In the genomic region with DNA sequence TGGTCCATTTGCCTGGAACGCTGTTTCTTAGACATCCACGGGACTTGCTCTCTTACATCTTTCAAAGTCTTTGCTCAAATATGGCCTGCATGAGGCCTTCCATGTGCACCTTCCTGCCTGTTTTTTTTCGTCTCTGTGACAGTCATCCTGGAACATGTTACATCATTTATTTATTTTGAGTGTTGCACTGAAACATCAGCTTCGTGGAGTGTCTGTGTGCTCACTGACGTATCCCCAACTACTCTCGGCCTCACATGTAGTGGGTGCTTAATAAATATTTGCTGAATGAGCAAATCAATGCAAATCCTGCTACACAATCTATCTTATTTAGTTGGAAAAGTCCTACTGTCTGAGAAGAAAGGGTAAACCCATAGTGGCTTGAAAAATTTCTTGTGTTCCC, we compare ENCODE assay signal across 22 cellular contexts.
"Had no signal": no experiment of that assay in that cellular context is flagged by ENCODE, and none has a peak within 500 bp of the region (broad histone marks: within the 10 kb centered on the region; RNA-seq: fewer than 3 reads in every experiment).

No MANE protein-coding gene starts in this region.

- H3K4me1 Mint-ChIP-seq: naive B cell had no signal

- ATAC-seq: esophagus mucosa, heart left ventricle, left lung, psoas muscle, sciatic nerve had no signal

- H3K36me3 Mint-ChIP-seq: naive B cell had no signal

- DNase-seq: cortex of kidney; dorsolateral prefrontal cortex; effector CD8-positive, alpha-beta T cell; heart left ventricle; hypothalamus; islet precursor cell; left lung; mesenchymal stem cell; midbrain; naive B cell; psoas muscle; retina; stimulated activated naive CD4-positive, alpha-beta T cell; trophoblast cell had no signal

- H3K9me3 ChIP-seq: heart left ventricle, left lung, neutrophil, psoas muscle had no signal

- H3K27ac ChIP-seq: dorsolateral prefrontal cortex, heart left ventricle, left lung, neutrophil, psoas muscle had no signal

- FAIRE-seq: endometrium, frontal cortex, urothelium cell line had no signal

- H3K36me3 ChIP-seq: heart left ventricle, left lung, neutrophil had no signal

- H3K9me3 Mint-ChIP-seq: naive B cell, nephron had no signal

- H3K4me1 ChIP-seq: heart left ventricle, left lung, psoas muscle had no signal

- H3K4me3 Mint-ChIP-seq: naive B cell, nephron had no signal

- H3K27ac Mint-ChIP-seq: naive B cell, nephron had no signal

- H3K4me3 ChIP-seq: dorsolateral prefrontal cortex, heart left ventricle, left lung, lung, psoas muscle had no signal
